In the genomic region with DNA sequence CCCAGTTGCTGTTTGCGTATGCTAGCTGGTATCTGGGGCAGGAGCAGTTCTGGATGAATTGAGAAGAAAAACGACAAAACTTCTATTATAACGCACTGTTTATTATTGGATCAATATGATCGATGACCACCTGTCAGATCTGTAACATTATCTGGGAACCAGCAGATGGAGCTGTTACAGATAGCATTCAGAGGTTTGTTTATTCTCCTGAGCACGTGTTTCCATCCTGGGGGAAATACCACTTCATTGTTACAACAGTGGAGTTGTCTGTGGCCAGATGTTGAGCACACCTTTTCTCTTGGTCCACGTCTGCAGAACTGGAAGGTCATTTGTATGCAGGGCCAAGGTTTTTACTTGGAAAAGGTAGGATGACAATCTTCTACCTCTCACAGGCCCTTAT, we compare ENCODE assay signal across 9 cellular contexts.
DNase-seq lines count a peak whose midpoint lies in the region; ATAC-seq and FAIRE-seq lines count a peak whose summit lies in the region.
"Had no signal": no experiment of that assay in that cellular context is flagged by ENCODE, and none has a peak within 500 bp of the region (broad histone marks: within the 10 kb centered on the region; RNA-seq: fewer than 3 reads in every experiment).

No MANE protein-coding gene starts in this region.

- peak; percentile 58 for DNase-seq in COLO668 (lab: John Stamatoyannopoulos, UW; ENCODE audit: unreplicated experiment)
- DNase-seq in HCEC 1CT: peak; percentile 18
- peak; percentile 3 for DNase-seq in OCI-M1 (lab: John Stamatoyannopoulos, UW)
- no peak for DNase-seq in activated T-cell treated with anti-CD3 and anti-CD28 coated beads for 4 hours
- no peak for DNase-seq in SW 1271 (lab: John Stamatoyannopoulos, UW)

- peak; percentile 99 for FAIRE-seq in islet of Langerhans (lab: Jason Lieb, UNC)
- FAIRE-seq: frontal cortex had no signal

- ATAC-seq in HG03097 (IDR thresholded peaks at IDR 0.05; ENCODE audit: low FRiP score, unreplicated experiment) (no peak), GM19324 (IDR thresholded peaks at IDR 0.05; ENCODE audit: low FRiP score, unreplicated experiment) (no peak)

Comparison
In these comparisons a context has a peak if more than half of its experiments do, and no peak if none do; other contexts are left out.
1. DNase-seq: peak in COLO668 (single experiment), HCEC 1CT (single experiment) and OCI-M1 (single experiment); none in activated T-cell treated with anti-CD3 and anti-CD28 coated beads for 4 hours (single experiment) and SW 1271 (0 of 2).